Comparison of ENCODE assay signal across 1 cellular context in the genomic region with DNA sequence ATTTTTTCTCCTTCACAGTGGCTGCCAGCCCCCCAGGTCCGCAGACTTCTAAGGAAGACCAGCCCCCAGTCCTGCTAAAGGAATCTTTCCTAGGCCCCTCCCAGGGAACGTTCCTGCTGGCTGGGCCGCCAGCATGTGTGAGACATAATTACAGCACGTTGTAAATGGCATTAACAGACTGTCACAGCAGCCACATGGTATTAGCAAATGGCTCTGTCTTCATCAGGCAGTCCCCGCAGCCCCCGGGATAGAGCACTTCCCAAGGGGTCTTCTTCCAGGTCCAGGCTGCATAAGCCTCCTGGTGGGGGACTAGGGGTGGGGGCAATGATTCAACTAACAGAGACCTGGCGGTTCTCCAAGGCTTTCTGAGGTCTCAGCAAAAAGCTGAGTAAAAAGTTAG.
TF ChIP-seq lines count a peak whose summit lies in the region.

No MANE protein-coding gene starts in this region.

TF ChIP-seq in SK-N-SH treated with all-trans-retinoic acid at 6 μM for 48 hours, 23 proteins besides CTCF, POLR2A, EP300 and RAD21 (continued from another document):
- TF ChIP-seq, protein P1, sequence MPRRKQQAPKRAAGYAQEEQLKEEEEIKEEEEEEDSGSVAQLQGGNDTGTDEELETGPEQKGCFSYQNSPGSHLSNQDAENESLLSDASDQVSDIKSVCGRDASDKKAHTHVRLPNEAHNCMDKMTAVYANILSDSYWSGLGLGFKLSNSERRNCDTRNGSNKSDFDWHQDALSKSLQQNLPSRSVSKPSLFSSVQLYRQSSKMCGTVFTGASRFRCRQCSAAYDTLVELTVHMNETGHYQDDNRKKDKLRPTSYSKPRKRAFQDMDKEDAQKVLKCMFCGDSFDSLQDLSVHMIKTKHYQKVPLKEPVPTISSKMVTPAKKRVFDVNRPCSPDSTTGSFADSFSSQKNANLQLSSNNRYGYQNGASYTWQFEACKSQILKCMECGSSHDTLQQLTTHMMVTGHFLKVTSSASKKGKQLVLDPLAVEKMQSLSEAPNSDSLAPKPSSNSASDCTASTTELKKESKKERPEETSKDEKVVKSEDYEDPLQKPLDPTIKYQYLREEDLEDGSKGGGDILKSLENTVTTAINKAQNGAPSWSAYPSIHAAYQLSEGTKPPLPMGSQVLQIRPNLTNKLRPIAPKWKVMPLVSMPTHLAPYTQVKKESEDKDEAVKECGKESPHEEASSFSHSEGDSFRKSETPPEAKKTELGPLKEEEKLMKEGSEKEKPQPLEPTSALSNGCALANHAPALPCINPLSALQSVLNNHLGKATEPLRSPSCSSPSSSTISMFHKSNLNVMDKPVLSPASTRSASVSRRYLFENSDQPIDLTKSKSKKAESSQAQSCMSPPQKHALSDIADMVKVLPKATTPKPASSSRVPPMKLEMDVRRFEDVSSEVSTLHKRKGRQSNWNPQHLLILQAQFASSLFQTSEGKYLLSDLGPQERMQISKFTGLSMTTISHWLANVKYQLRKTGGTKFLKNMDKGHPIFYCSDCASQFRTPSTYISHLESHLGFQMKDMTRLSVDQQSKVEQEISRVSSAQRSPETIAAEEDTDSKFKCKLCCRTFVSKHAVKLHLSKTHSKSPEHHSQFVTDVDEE (CRISPR knock-in tag; IDR thresholded peaks at IDR 0.05): no peak
- no peak for TF ChIP-seq SNAI2 (CRISPR knock-in tag; IDR thresholded peaks at IDR 0.05)
- no peak for TF ChIP-seq PATZ1 (CRISPR knock-in tag; IDR thresholded peaks at IDR 0.05; ENCODE audit: borderline replicate concordance)
- TF ChIP-seq TOX (CRISPR knock-in tag; IDR thresholded peaks at IDR 0.05; ENCODE audit: borderline replicate concordance): no peak
- TF ChIP-seq ZC3H10 (CRISPR knock-in tag; IDR thresholded peaks at IDR 0.05): no peak
- TF ChIP-seq BACH2 (CRISPR knock-in tag; IDR thresholded peaks at IDR 0.05; ENCODE audit: borderline replicate concordance): no peak
- TF ChIP-seq ZNF565 (CRISPR knock-in tag; conservative IDR thresholded peaks at IDR 0.05; ENCODE audit: low read depth): no peak
- no peak for TF ChIP-seq OSR1 (CRISPR knock-in tag; IDR thresholded peaks at IDR 0.05)
- TF ChIP-seq ZNF70 (CRISPR knock-in tag; IDR thresholded peaks at IDR 0.05): no peak
- no peak for TF ChIP-seq ZFP3 (CRISPR knock-in tag; IDR thresholded peaks at IDR 0.05)
- TF ChIP-seq ESRRG (CRISPR knock-in tag; IDR thresholded peaks at IDR 0.05): no peak
- no peak for TF ChIP-seq TCF4 (CRISPR knock-in tag; IDR thresholded peaks at IDR 0.05; ENCODE audit: borderline replicate concordance)
- no peak for TF ChIP-seq PPARA (CRISPR knock-in tag; IDR thresholded peaks at IDR 0.05; ENCODE audit: borderline replicate concordance)
